1 cellular context compared by ENCODE assay signal in the genomic region with DNA sequence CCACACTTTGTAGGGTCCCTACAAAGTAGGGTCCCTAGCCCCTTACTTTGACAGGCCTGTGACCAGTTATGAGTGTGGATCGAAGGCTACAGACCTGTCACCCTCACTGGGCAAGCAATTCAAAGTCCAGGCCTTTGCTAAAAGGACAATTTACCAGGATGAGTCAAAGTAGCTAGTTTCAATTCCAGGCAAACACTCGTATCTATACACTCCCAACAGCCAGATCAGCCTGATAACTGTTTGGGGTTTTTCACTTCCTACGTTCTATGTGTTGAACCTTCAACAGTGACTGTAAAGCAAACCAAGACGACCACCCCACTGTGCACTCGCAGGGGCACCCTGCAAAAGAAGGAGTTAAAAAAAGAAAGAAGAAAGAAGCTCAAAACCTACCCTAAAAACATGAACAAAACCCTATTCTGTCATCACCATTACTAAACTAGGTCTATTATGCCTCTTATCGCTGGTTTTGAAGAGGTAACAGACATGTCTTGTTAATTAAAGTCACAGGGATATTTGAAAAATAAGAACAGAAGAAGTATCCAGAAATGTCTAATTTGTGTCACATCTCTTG.
TF ChIP-seq lines count a peak whose summit lies in the region.

No MANE protein-coding gene starts in this region.

TF ChIP-seq in HepG2, 621 proteins besides CTCF, POLR2A, EP300 and RAD21 (continued from another document and continues in another):
- TF ChIP-seq, protein P1, sequence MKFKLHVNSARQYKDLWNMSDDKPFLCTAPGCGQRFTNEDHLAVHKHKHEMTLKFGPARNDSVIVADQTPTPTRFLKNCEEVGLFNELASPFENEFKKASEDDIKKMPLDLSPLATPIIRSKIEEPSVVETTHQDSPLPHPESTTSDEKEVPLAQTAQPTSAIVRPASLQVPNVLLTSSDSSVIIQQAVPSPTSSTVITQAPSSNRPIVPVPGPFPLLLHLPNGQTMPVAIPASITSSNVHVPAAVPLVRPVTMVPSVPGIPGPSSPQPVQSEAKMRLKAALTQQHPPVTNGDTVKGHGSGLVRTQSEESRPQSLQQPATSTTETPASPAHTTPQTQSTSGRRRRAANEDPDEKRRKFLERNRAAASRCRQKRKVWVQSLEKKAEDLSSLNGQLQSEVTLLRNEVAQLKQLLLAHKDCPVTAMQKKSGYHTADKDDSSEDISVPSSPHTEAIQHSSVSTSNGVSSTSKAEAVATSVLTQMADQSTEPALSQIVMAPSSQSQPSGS (CRISPR knock-in tag; IDR thresholded peaks at IDR 0.05), result no peak
- TF ChIP-seq ZSCAN22 (CRISPR knock-in tag; IDR thresholded peaks at IDR 0.05), result no peak
- TF ChIP-seq TBL1XR1 (IDR thresholded peaks at IDR 0.05; ENCODE audit: borderline replicate concordance, low read length, partially characterized antibody), result no peak
- TF ChIP-seq RELA (CRISPR knock-in tag; IDR thresholded peaks at IDR 0.05), result no peak
- TF ChIP-seq RXRA (CRISPR knock-in tag; IDR thresholded peaks at IDR 0.05), result no peak
- no peak for TF ChIP-seq ZNF460 (CRISPR knock-in tag; IDR thresholded peaks at IDR 0.05; ENCODE audit: borderline replicate concordance)
- no peak for TF ChIP-seq FOXP1 (IDR thresholded peaks at IDR 0.05)
- 0 out of 2 replicates have a peak, but pooled peaks have one; percentile 15 for TF ChIP-seq FOXP1 (CRISPR knock-in tag; IDR thresholded peaks at IDR 0.05)
- TF ChIP-seq REXO4 (CRISPR knock-in tag; IDR thresholded peaks at IDR 0.05; ENCODE audit: borderline replicate concordance), result no peak
- 0 out of 2 replicates have a peak, but pooled peaks have one; percentile 29 for TF ChIP-seq NFIC (IDR thresholded peaks at IDR 0.05; ENCODE audit: low read length)
- no peak for TF ChIP-seq SIX4 (CRISPR knock-in tag; IDR thresholded peaks at IDR 0.05)
- no peak for TF ChIP-seq ZSCAN9 (CRISPR knock-in tag; IDR thresholded peaks at IDR 0.05; ENCODE audit: borderline replicate concordance)
- no peak for TF ChIP-seq ZNF296 (CRISPR knock-in tag; conservative IDR thresholded peaks at IDR 0.05)
- TF ChIP-seq, protein P2, sequence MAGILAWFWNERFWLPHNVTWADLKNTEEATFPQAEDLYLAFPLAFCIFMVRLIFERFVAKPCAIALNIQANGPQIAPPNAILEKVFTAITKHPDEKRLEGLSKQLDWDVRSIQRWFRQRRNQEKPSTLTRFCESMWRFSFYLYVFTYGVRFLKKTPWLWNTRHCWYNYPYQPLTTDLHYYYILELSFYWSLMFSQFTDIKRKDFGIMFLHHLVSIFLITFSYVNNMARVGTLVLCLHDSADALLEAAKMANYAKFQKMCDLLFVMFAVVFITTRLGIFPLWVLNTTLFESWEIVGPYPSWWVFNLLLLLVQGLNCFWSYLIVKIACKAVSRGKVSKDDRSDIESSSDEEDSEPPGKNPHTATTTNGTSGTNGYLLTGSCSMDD (CRISPR knock-in tag; IDR thresholded peaks at IDR 0.05), result no peak
- no peak for TF ChIP-seq ZNF724P (CRISPR knock-in tag; IDR thresholded peaks at IDR 0.05; ENCODE audit: borderline replicate concordance)
- TF ChIP-seq GTF3A (CRISPR knock-in tag; conservative IDR thresholded peaks at IDR 0.05), result no peak
- TF ChIP-seq ZNF292 (CRISPR knock-in tag; IDR thresholded peaks at IDR 0.05; ENCODE audit: borderline replicate concordance, low read depth), result peak; percentile 90; the same call in 1 of the 2 replicates
- TF ChIP-seq THAP11 (CRISPR knock-in tag; IDR thresholded peaks at IDR 0.05), result no peak
- TF ChIP-seq ZBTB7A (CRISPR knock-in tag; IDR thresholded peaks at IDR 0.05), result no peak
- no peak for TF ChIP-seq ELF1 (CRISPR knock-in tag; IDR thresholded peaks at IDR 0.05)
- TF ChIP-seq ZNF530 (CRISPR knock-in tag; IDR thresholded peaks at IDR 0.05; ENCODE audit: low read depth), result no peak
- TF ChIP-seq, protein P3, sequence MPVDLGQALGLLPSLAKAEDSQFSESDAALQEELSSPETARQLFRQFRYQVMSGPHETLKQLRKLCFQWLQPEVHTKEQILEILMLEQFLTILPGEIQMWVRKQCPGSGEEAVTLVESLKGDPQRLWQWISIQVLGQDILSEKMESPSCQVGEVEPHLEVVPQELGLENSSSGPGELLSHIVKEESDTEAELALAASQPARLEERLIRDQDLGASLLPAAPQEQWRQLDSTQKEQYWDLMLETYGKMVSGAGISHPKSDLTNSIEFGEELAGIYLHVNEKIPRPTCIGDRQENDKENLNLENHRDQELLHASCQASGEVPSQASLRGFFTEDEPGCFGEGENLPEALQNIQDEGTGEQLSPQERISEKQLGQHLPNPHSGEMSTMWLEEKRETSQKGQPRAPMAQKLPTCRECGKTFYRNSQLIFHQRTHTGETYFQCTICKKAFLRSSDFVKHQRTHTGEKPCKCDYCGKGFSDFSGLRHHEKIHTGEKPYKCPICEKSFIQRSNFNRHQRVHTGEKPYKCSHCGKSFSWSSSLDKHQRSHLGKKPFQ (CRISPR knock-in tag; IDR thresholded peaks at IDR 0.05; ENCODE audit: insufficient replicate concordance), result no peak
- TF ChIP-seq, protein P4, sequence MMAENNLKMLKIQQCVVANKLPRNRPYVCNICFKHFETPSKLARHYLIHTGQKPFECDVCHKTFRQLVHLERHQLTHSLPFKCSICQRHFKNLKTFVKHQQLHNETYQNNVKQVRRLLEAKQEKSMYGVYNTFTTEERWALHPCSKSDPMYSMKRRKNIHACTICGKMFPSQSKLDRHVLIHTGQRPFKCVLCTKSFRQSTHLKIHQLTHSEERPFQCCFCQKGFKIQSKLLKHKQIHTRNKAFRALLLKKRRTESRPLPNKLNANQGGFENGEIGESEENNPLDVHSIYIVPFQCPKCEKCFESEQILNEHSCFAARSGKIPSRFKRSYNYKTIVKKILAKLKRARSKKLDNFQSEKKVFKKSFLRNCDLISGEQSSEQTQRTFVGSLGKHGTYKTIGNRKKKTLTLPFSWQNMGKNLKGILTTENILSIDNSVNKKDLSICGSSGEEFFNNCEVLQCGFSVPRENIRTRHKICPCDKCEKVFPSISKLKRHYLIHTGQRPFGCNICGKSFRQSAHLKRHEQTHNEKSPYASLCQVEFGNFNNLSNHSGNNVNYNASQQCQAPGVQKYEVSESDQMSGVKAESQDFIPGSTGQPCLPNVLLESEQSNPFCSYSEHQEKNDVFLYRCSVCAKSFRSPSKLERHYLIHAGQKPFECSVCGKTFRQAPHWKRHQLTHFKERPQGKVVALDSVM (CRISPR knock-in tag; IDR thresholded peaks at IDR 0.05), result no peak
- TF ChIP-seq, protein P5, sequence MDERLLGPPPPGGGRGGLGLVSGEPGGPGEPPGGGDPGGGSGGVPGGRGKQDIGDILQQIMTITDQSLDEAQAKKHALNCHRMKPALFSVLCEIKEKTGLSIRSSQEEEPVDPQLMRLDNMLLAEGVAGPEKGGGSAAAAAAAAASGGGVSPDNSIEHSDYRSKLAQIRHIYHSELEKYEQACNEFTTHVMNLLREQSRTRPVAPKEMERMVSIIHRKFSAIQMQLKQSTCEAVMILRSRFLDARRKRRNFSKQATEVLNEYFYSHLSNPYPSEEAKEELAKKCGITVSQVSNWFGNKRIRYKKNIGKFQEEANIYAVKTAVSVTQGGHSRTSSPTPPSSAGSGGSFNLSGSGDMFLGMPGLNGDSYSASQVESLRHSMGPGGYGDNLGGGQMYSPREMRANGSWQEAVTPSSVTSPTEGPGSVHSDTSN (CRISPR knock-in tag; IDR thresholded peaks at IDR 0.05), result 0 out of 2 replicates have a peak, but pooled peaks have one; percentile 30
- no peak for TF ChIP-seq ARNTL (CRISPR knock-in tag; IDR thresholded peaks at IDR 0.05)
- peak; percentile 19; the same call in 1 of the 2 replicates for TF ChIP-seq KAT8 (CRISPR knock-in tag; IDR thresholded peaks at IDR 0.05)
- TF ChIP-seq TEAD2 (CRISPR knock-in tag; IDR thresholded peaks at IDR 0.05), result no peak
- TF ChIP-seq ZC3H4 (CRISPR knock-in tag; IDR thresholded peaks at IDR 0.05; ENCODE audit: borderline replicate concordance), result no peak
- TF ChIP-seq ZNF441 (CRISPR knock-in tag; IDR thresholded peaks at IDR 0.05; ENCODE audit: borderline replicate concordance), result peak; percentile 73
- TF ChIP-seq ZNF33A (CRISPR knock-in tag; IDR thresholded peaks at IDR 0.05; ENCODE audit: borderline replicate concordance), result no peak
- no peak for TF ChIP-seq STAG1 (CRISPR knock-in tag; IDR thresholded peaks at IDR 0.05)
- TF ChIP-seq WIZ (CRISPR knock-in tag; IDR thresholded peaks at IDR 0.05), result no peak
- TF ChIP-seq HNRNPL (IDR thresholded peaks at IDR 0.05; ENCODE audit: low read depth, low read length), result no peak
- TF ChIP-seq, protein P6, sequence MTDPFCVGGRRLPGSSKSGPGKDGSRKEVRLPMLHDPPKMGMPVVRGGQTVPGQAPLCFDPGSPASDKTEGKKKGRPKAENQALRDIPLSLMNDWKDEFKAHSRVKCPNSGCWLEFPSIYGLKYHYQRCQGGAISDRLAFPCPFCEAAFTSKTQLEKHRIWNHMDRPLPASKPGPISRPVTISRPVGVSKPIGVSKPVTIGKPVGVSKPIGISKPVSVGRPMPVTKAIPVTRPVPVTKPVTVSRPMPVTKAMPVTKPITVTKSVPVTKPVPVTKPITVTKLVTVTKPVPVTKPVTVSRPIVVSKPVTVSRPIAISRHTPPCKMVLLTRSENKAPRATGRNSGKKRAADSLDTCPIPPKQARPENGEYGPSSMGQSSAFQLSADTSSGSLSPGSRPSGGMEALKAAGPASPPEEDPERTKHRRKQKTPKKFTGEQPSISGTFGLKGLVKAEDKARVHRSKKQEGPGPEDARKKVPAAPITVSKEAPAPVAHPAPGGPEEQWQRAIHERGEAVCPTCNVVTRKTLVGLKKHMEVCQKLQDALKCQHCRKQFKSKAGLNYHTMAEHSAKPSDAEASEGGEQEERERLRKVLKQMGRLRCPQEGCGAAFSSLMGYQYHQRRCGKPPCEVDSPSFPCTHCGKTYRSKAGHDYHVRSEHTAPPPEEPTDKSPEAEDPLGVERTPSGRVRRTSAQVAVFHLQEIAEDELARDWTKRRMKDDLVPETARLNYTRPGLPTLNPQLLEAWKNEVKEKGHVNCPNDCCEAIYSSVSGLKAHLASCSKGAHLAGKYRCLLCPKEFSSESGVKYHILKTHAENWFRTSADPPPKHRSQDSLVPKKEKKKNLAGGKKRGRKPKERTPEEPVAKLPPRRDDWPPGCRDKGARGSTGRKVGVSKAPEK (CRISPR knock-in tag; IDR thresholded peaks at IDR 0.05; ENCODE audit: borderline replicate concordance), result no peak
- TF ChIP-seq, protein P7, sequence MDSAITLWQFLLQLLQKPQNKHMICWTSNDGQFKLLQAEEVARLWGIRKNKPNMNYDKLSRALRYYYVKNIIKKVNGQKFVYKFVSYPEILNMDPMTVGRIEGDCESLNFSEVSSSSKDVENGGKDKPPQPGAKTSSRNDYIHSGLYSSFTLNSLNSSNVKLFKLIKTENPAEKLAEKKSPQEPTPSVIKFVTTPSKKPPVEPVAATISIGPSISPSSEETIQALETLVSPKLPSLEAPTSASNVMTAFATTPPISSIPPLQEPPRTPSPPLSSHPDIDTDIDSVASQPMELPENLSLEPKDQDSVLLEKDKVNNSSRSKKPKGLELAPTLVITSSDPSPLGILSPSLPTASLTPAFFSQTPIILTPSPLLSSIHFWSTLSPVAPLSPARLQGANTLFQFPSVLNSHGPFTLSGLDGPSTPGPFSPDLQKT (CRISPR knock-in tag; IDR thresholded peaks at IDR 0.05; ENCODE audit: borderline replicate concordance), result no peak
- TF ChIP-seq SOX13 (IDR thresholded peaks at IDR 0.05), result no peak; the same call in 1 of the 2 replicates
- TF ChIP-seq SOX13 (CRISPR knock-in tag; conservative IDR thresholded peaks at IDR 0.05 in 1 of 2, IDR thresholded peaks at IDR 0.05 in 1 of 2), result peak in 1 of 2 experiments; percentile 65; a peak in 1 of 4 replicates
- TF ChIP-seq RFXAP (CRISPR knock-in tag; IDR thresholded peaks at IDR 0.05; ENCODE audit: borderline replicate concordance), result no peak
- TF ChIP-seq SRY (CRISPR knock-in tag; IDR thresholded peaks at IDR 0.05), result no peak
- TF ChIP-seq, protein P8, sequence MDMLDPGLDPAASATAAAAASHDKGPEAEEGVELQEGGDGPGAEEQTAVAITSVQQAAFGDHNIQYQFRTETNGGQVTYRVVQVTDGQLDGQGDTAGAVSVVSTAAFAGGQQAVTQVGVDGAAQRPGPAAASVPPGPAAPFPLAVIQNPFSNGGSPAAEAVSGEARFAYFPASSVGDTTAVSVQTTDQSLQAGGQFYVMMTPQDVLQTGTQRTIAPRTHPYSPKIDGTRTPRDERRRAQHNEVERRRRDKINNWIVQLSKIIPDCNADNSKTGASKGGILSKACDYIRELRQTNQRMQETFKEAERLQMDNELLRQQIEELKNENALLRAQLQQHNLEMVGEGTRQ (IDR thresholded peaks at IDR 0.05; ENCODE audit: low read depth, low read length), result no peak
- TF ChIP-seq, protein P8 (CRISPR knock-in tag; IDR thresholded peaks at IDR 0.05; ENCODE audit: borderline replicate concordance), result no peak
- TF ChIP-seq, protein P9, sequence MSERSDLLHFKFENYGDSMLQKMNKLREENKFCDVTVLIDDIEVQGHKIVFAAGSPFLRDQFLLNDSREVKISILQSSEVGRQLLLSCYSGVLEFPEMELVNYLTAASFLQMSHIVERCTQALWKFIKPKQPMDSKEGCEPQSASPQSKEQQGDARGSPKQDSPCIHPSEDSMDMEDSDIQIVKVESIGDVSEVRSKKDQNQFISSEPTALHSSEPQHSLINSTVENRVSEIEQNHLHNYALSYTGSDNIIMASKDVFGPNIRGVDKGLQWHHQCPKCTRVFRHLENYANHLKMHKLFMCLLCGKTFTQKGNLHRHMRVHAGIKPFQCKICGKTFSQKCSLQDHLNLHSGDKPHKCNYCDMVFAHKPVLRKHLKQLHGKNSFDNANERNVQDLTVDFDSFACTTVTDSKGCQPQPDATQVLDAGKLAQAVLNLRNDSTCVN (CRISPR knock-in tag; IDR thresholded peaks at IDR 0.05; ENCODE audit: borderline replicate concordance), result no peak
- TF ChIP-seq RBM22 (optimal IDR thresholded peaks at IDR 0.05; ENCODE audit: low read length), result no peak
- TF ChIP-seq EEA1 (CRISPR knock-in tag; IDR thresholded peaks at IDR 0.05; ENCODE audit: borderline replicate concordance), result no peak
- peak; percentile 77 for TF ChIP-seq FOSL2 (CRISPR knock-in tag; IDR thresholded peaks at IDR 0.05)
- TF ChIP-seq ZNF484 (CRISPR knock-in tag; IDR thresholded peaks at IDR 0.05; ENCODE audit: borderline replicate concordance, low read depth), result no peak
- TF ChIP-seq PITX1 (CRISPR knock-in tag; IDR thresholded peaks at IDR 0.05), result no peak
- TF ChIP-seq GABPA (IDR thresholded peaks at IDR 0.05; ENCODE audit: low read depth, low read length), result no peak
- TF ChIP-seq GABPA (CRISPR knock-in tag; IDR thresholded peaks at IDR 0.05; ENCODE audit: low read depth), result no peak
- 0 out of 2 replicates have a peak, but pooled peaks have one; percentile 7 for TF ChIP-seq MBD4 (IDR thresholded peaks at IDR 0.05; ENCODE audit: borderline replicate concordance, low read length)
- no peak for TF ChIP-seq ZNF329 (CRISPR knock-in tag; IDR thresholded peaks at IDR 0.05; ENCODE audit: low read depth)
- peak; percentile 63; the same call in 1 of the 2 replicates for TF ChIP-seq ZSCAN29 (CRISPR knock-in tag; conservative IDR thresholded peaks at IDR 0.05)
